In genomic region chr1:156357977-156358376, GRCh38 we compare ENCODE assay signal across 13 cellular contexts.
"Had no signal": no experiment of that assay in that cellular context is flagged by ENCODE, and none has a peak within 500 bp of the region (broad histone marks: within the 10 kb centered on the region; RNA-seq: fewer than 3 reads in every experiment).

No MANE protein-coding gene starts in this region.

- H3K9me3 ChIP-seq: colonic mucosa, esophagus muscularis mucosa, esophagus squamous epithelium, gastrocnemius medialis, gastroesophageal sphincter, heart left ventricle, heart right ventricle had no signal

- ATAC-seq: effector memory CD8-positive, alpha-beta T cell; esophagus mucosa; foreskin keratinocyte; gastrocnemius medialis; gastroesophageal sphincter; heart left ventricle; heart right ventricle had no signal

- H3K4me3 ChIP-seq: colonic mucosa, coronary artery, dorsolateral prefrontal cortex, esophagus muscularis mucosa, esophagus squamous epithelium, gastrocnemius medialis, gastroesophageal sphincter, heart left ventricle, heart right ventricle had no signal

- H3K4me1 ChIP-seq: colonic mucosa, foreskin keratinocyte, gastrocnemius medialis had no signal

- H3K27ac ChIP-seq: colonic mucosa, coronary artery, dorsolateral prefrontal cortex, epithelial cell of prostate, esophagus muscularis mucosa, esophagus squamous epithelium, foreskin keratinocyte, gastrocnemius medialis, gastroesophageal sphincter, heart left ventricle, heart right ventricle had no signal

- H3K36me3 ChIP-seq: colonic mucosa, esophagus muscularis mucosa, esophagus squamous epithelium, gastrocnemius medialis, gastroesophageal sphincter, heart left ventricle, heart right ventricle had no signal
